In the genomic region with DNA sequence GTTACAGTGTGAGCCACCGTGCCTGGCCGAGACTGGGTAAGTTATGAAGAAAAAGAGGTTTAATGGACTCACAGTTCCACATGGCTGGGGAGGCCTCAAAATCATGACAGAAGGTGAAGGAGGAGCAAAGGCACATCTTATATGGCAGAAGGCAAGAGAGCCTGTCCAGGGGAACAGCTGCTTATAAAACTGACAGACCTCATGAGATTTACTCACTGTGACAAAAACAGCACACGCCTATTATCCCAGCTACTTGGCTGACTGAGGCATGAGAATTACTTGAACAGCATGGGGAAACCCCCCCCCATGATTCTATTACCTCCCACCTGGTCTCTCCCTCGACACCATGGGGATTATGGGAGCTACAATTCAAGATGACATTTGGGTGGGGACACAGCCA, we compare ENCODE assay signal across 14 cellular contexts. TPM values are rescaled to one million over a fixed set of nuclear protein-coding genes. Genes with fewer than 3 reads are reported as not detected.
DNase-seq lines count a peak whose midpoint lies in the region; ATAC-seq and TF ChIP-seq lines count a peak whose summit lies in the region.
"Had no signal": no experiment of that assay in that cellular context is flagged by ENCODE, and none has a peak within 500 bp of the region (broad histone marks: within the 10 kb centered on the region; RNA-seq: fewer than 3 reads in every experiment).

No MANE protein-coding gene starts in this region.

- H3K27ac ChIP-seq in cardiac muscle cell (peak overlapping the region; percentile 18), left ventricle myocardium inferior (replicated peaks) (no peak overlapping the region)
- H3K27ac ChIP-seq: BLaER1 treated with 17β-estradiol and CSF1 and Interleukin-3, amounts not matched to agents 10 nM and 100 nM had no signal

- H3K4me3 ChIP-seq in cardiac muscle cell, result no peak overlapping the region
- no peak overlapping the region for H3K4me3 ChIP-seq in left ventricle myocardium inferior
- H3K4me3 ChIP-seq: BLaER1 treated with 17β-estradiol and CSF1 and Interleukin-3, amounts not matched to agents 10 nM and 100 nM had no signal

- no peaks in the 10 kb centered on the region for H3K4me1 Mint-ChIP-seq in glutamatergic neuron (ENCODE audit: low read depth, unreplicated experiment)
- H3K4me1 Mint-ChIP-seq in stimulated activated effector memory CD8-positive, alpha-beta T cell treated with anti-CD3 and anti-CD28 coated beads, Interleukin-12 subunit alpha, Interleukin-12 subunit beta, amount 100 ng/mL, for 72 hours, result peaks cover 11% of the 10 kb centered on the region

- DNase-seq in cardiac muscle cell (ENCODE audit: low read depth in 1 of 2, low spot score in 1 of 2), result no peak
- no peak for DNase-seq in left ventricle myocardium inferior
- DNase-seq in NCI-H82 treated with DMSO at 0.1 percent for 48 hours (lab: John Stamatoyannopoulos, UW; ENCODE audit: unreplicated experiment), result peak; percentile 2
- peak; percentile 13 for DNase-seq in glutamatergic neuron
- no peak for DNase-seq in stimulated activated effector memory CD8-positive, alpha-beta T cell treated with anti-CD3 and anti-CD28 coated beads, Interleukin-12 subunit alpha, Interleukin-12 subunit beta, amount 100 ng/mL, for 72 hours (ENCODE audit: low spot score in 2 of 2)
- no peak for DNase-seq in NCI-H526 treated with DMSO at 0.1 percent for 48 hours (lab: John Stamatoyannopoulos, UW)
- no peak for DNase-seq in NCI-H146 treated with DMSO at 0.1 percent for 48 hours (lab: John Stamatoyannopoulos, UW; ENCODE audit: unreplicated experiment)
- DNase-seq in posterior cingulate gyrus, result no peak
- DNase-seq: NCI-H1092, NCI-H1694, NCI-H2107, NCI-H748 treated with DMSO at 0.1 percent for 48 hours had no signal

- peaks cover 18% of the 10 kb centered on the region for H3K9me3 Mint-ChIP-seq in glutamatergic neuron (ENCODE audit: unreplicated experiment)
- peaks cover 10% of the 10 kb centered on the region for H3K9me3 Mint-ChIP-seq in stimulated activated effector memory CD8-positive, alpha-beta T cell treated with anti-CD3 and anti-CD28 coated beads, Interleukin-12 subunit alpha, Interleukin-12 subunit beta, amount 100 ng/mL, for 72 hours

- peaks cover 29% of the 10 kb centered on the region for H3K36me3 Mint-ChIP-seq in glutamatergic neuron (ENCODE audit: unreplicated experiment)
- H3K36me3 Mint-ChIP-seq in stimulated activated effector memory CD8-positive, alpha-beta T cell treated with anti-CD3 and anti-CD28 coated beads, Interleukin-12 subunit alpha, Interleukin-12 subunit beta, amount 100 ng/mL, for 72 hours, result peaks cover 39% of the 10 kb centered on the region

- H3K36me3 ChIP-seq in cardiac muscle cell, result no peaks in the 10 kb centered on the region
- peaks cover 48% of the 10 kb centered on the region for H3K36me3 ChIP-seq in left ventricle myocardium inferior

- intact Hi-C loops in left ventricle myocardium inferior (cut with micrococcal nuclease), result no loop called here
- intact Hi-C loops in posterior cingulate gyrus (cut with DNase I), result no loop called here

- H3K9me3 ChIP-seq in cardiac muscle cell (ENCODE audit: low read depth) (no peaks in the 10 kb centered on the region), left ventricle myocardium inferior (replicated peaks) (no peaks in the 10 kb centered on the region)

- ATAC-seq in stimulated activated effector memory CD8-positive, alpha-beta T cell treated with anti-CD3 and anti-CD28 coated beads, Interleukin-12 subunit alpha, Interleukin-12 subunit beta, amount 100 ng/mL, for 72 hours, result no peak
- ATAC-seq: Panc1 had no signal

- TF ChIP-seq CTCF in cardiac muscle cell (IDR thresholded peaks at IDR 0.05; ENCODE audit: low read depth, low read length), result no peak
- TF ChIP-seq CTCF in left ventricle myocardium inferior (IDR thresholded peaks at IDR 0.05; ENCODE audit: borderline replicate concordance), result no peak
- no peak for TF ChIP-seq CTCF in glutamatergic neuron (IDR thresholded peaks at IDR 0.05; ENCODE audit: partially characterized antibody, unreplicated experiment)

- H3K27me3 ChIP-seq in cardiac muscle cell, result no peaks in the 10 kb centered on the region
- H3K27me3 ChIP-seq in left ventricle myocardium inferior (ENCODE audit: low read depth), result no peaks in the 10 kb centered on the region
- H3K27me3 ChIP-seq: BLaER1 treated with 17β-estradiol and CSF1 and Interleukin-3, amounts not matched to agents 10 nM and 100 nM had no signal

- peak overlapping the region; percentile 94 for H3K27ac Mint-ChIP-seq in glutamatergic neuron (ENCODE audit: unreplicated experiment)
- H3K27ac Mint-ChIP-seq in stimulated activated effector memory CD8-positive, alpha-beta T cell treated with anti-CD3 and anti-CD28 coated beads, Interleukin-12 subunit alpha, Interleukin-12 subunit beta, amount 100 ng/mL, for 72 hours, result peak overlapping the region; percentile 13

- H3K27me3 Mint-ChIP-seq in glutamatergic neuron (ENCODE audit: unreplicated experiment), result peaks cover 4% of the 10 kb centered on the region

- H3K4me1 ChIP-seq in cardiac muscle cell (ENCODE audit: low read depth) (no peaks in the 10 kb centered on the region), left ventricle myocardium inferior (no peaks in the 10 kb centered on the region)
- H3K4me1 ChIP-seq: BLaER1 treated with 17β-estradiol and CSF1 and Interleukin-3, amounts not matched to agents 10 nM and 100 nM had no signal

- peak overlapping the region; percentile 48 for H3K4me3 Mint-ChIP-seq in glutamatergic neuron (ENCODE audit: unreplicated experiment)
- no peak overlapping the region for H3K4me3 Mint-ChIP-seq in stimulated activated effector memory CD8-positive, alpha-beta T cell treated with anti-CD3 and anti-CD28 coated beads, Interleukin-12 subunit alpha, Interleukin-12 subunit beta, amount 100 ng/mL, for 72 hours

RNA-seq across cellular contexts. Expression of gene ZNF561, which starts 23.4 kb away (rescaled TPM):
- total RNA-seq in cardiac muscle cell, result 28.6 and 35.4 TPM in 2 replicates
- polyA plus RNA-seq in cardiac muscle cell, result 28.2 and 32.0 TPM in 2 replicates
- total RNA-seq in left ventricle myocardium inferior, result 17.8 TPM
- 71.8 TPM for total RNA-seq in glutamatergic neuron (ENCODE audit: unreplicated experiment)

RNA-seq across cellular contexts. Expression of gene ZNF562, which starts 30.4 kb away (rescaled TPM):
- 15.2 and 22.2 TPM in 2 replicates for total RNA-seq in cardiac muscle cell
- polyA plus RNA-seq in cardiac muscle cell, result 6.3 and 6.9 TPM in 2 replicates
- total RNA-seq in left ventricle myocardium inferior, result 19.5 TPM
- total RNA-seq in glutamatergic neuron (ENCODE audit: unreplicated experiment), result 71.4 TPM

Comparison
In these comparisons a context has a peak if more than half of its experiments do, and no peak if none do; other contexts are left out.
1. DNase-seq: peak in NCI-H82 treated with DMSO at 0.1 percent for 48 hours (single experiment) and glutamatergic neuron (single experiment); none in cardiac muscle cell (0 of 2), left ventricle myocardium inferior (single experiment), stimulated activated effector memory CD8-positive, alpha-beta T cell treated with anti-CD3 and anti-CD28 coated beads, Interleukin-12 subunit alpha, Interleukin-12 subunit beta, amount 100 ng/mL, for 72 hours (0 of 2), NCI-H526 treated with DMSO at 0.1 percent for 48 hours (single experiment), NCI-H146 treated with DMSO at 0.1 percent for 48 hours (single experiment) and posterior cingulate gyrus (0 of 10).